ENCODE assay signal across 28 cellular contexts in genomic region chr13:22252281-22252830, GRCh38.
"Had no signal": no experiment of that assay in that cellular context is flagged by ENCODE, and none has a peak within 500 bp of the region (broad histone marks: within the 10 kb centered on the region; RNA-seq: fewer than 3 reads in every experiment).

No MANE protein-coding gene starts in this region.

- H2AFZ ChIP-seq: hepatocyte, parathyroid adenoma had no signal

- H3K27me3 Mint-ChIP-seq: naive thymus-derived CD4-positive, alpha-beta T cell; stimulated activated memory B cell treated with anti-CD40 and anti-IgM and Interleukin-4, amounts not matched to agents 10 μg/mL and 1 μg/mL and 100 μg/mL, for 72 hours; stimulated activated naive CD8-positive, alpha-beta T cell treated with anti-CD3 and anti-CD28 coated beads, Interleukin-15, amount 100 ng/mL, for 72 hours had no signal

- H3K4me3 ChIP-seq: hepatocyte, left ventricle myocardium inferior, lung, mucosa of descending colon, right atrium auricular region, right lobe of liver, smooth muscle cell, testis, thyroid gland, transverse colon, upper lobe of left lung, vagina had no signal

- H3K4me3 Mint-ChIP-seq: naive thymus-derived CD4-positive, alpha-beta T cell; natural killer cell treated with Interleukin-12 subunit alpha and Interleukin-12 subunit beta and Interleukin-15 and Interleukin-18, amount 100 ng/mL, for 72 hours; stimulated activated memory B cell treated with anti-CD40 and anti-IgM and Interleukin-4, amounts not matched to agents 10 μg/mL and 1 μg/mL and 100 μg/mL, for 72 hours; stimulated activated naive CD8-positive, alpha-beta T cell treated with anti-CD3 and anti-CD28 coated beads, Interleukin-15, amount 100 ng/mL, for 72 hours had no signal

- H3K36me3 Mint-ChIP-seq: naive thymus-derived CD4-positive, alpha-beta T cell; natural killer cell treated with Interleukin-12 subunit alpha and Interleukin-12 subunit beta and Interleukin-15 and Interleukin-18, amount 100 ng/mL, for 72 hours; stimulated activated memory B cell treated with anti-CD40 and anti-IgM and Interleukin-4, amounts not matched to agents 10 μg/mL and 1 μg/mL and 100 μg/mL, for 72 hours had no signal

- DNase-seq: islet precursor cell; left ventricle myocardium inferior; mesendoderm; midbrain; mucosa of descending colon; naive thymus-derived CD4-positive, alpha-beta T cell; occipital lobe; right lobe of liver; stimulated activated CD4-positive, alpha-beta T cell treated with anti-CD3 and anti-CD28 coated beads, Interleukin-1b, Interleukin-23, amount 100 ng/mL, for 48 hours; stimulated activated CD4-positive, alpha-beta T cell treated with anti-CD3 and anti-CD28 coated beads, Interleukin-2, amount 100 ng/mL, for 48 hours; stimulated activated CD4-positive, alpha-beta T cell treated with anti-CD3 and anti-CD28 coated beads, Interleukin-4, amount 100 ng/mL, for 4 hours; stimulated activated CD8-positive, alpha-beta memory T cell treated with anti-CD3 and anti-CD28 coated beads, Interleukin-4, amount 100 ng/mL, for 48 hours; stimulated activated naive CD4-positive, alpha-beta T cell treated with Interleukin-2 at 50 U/mL for 16 hours; stimulated activated naive CD8-positive, alpha-beta T cell treated with anti-CD3 and anti-CD28 coated beads, Interleukin-15, amount 100 ng/mL, for 72 hours; substantia nigra; testis; thyroid gland; transverse colon had no signal

- H3K36me3 ChIP-seq: left ventricle myocardium inferior, neutrophil, right atrium auricular region, right lobe of liver, thyroid gland, transverse colon, upper lobe of left lung, vagina had no signal

- H3K79me2 ChIP-seq: hepatocyte, parathyroid adenoma had no signal

- H3K9ac ChIP-seq: parathyroid adenoma had no signal

- H3K27ac Mint-ChIP-seq: naive thymus-derived CD4-positive, alpha-beta T cell; natural killer cell treated with Interleukin-12 subunit alpha and Interleukin-12 subunit beta and Interleukin-15 and Interleukin-18, amount 100 ng/mL, for 72 hours; stimulated activated memory B cell treated with anti-CD40 and anti-IgM and Interleukin-4, amounts not matched to agents 10 μg/mL and 1 μg/mL and 100 μg/mL, for 72 hours had no signal

- H3K4me1 ChIP-seq: left ventricle myocardium inferior, parathyroid adenoma, right atrium auricular region, right lobe of liver, testis, thyroid gland, transverse colon, upper lobe of left lung, vagina had no signal

- H3K9me3 Mint-ChIP-seq: stimulated activated memory B cell treated with anti-CD40 and anti-IgM and Interleukin-4, amounts not matched to agents 10 μg/mL and 1 μg/mL and 100 μg/mL, for 72 hours; stimulated activated naive CD8-positive, alpha-beta T cell treated with anti-CD3 and anti-CD28 coated beads, Interleukin-15, amount 100 ng/mL, for 72 hours had no signal

- H3K4me2 ChIP-seq: hepatocyte, smooth muscle cell had no signal

- H3K27me3 ChIP-seq: hepatocyte, neutrophil, right atrium auricular region, right lobe of liver, testis, thyroid gland, transverse colon, upper lobe of left lung, vagina had no signal

- ATAC-seq: mucosa of descending colon; naive thymus-derived CD4-positive, alpha-beta T cell; right lobe of liver; stimulated activated memory B cell treated with anti-CD40 and anti-IgM and Interleukin-4, amounts not matched to agents 10 μg/mL and 1 μg/mL and 100 μg/mL, for 72 hours; stimulated activated naive CD8-positive, alpha-beta T cell treated with anti-CD3 and anti-CD28 coated beads, Interleukin-15, amount 100 ng/mL, for 72 hours had no signal

- H3K27ac ChIP-seq: hepatocyte, left ventricle myocardium inferior, neutrophil, parathyroid adenoma, right atrium auricular region, right lobe of liver, testis, thyroid gland, transverse colon, upper lobe of left lung, vagina had no signal

- H3K9me3 ChIP-seq: mucosa of descending colon, neutrophil, right atrium auricular region, right lobe of liver, testis, thyroid gland, transverse colon, upper lobe of left lung, vagina had no signal
